In the genomic region with DNA sequence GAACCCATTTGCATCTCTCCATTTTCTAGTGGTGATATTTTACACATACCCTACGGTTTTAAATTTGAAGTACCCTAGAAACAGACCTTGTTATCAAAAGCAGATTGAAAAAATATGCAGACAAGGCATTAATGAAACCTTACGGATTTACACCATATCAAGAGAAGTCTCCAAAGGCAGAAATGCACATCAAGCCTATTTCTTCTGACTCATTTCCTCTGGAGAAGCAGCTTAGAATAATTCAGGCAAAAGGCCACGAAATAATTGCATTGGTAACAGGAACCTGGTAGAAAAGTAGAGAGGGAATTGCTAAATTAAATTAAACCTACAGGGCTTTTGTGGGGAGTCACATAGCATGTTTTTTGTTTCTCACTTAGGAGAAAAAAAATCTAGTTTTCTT, we compare ENCODE assay signal across 19 cellular contexts. TPM values are rescaled to one million over a fixed set of nuclear protein-coding genes. Genes with fewer than 3 reads are reported as not detected.
DNase-seq lines count a peak whose midpoint lies in the region; ATAC-seq, FAIRE-seq and TF ChIP-seq lines count a peak whose summit lies in the region.
"Had no signal": no experiment of that assay in that cellular context is flagged by ENCODE, and none has a peak within 500 bp of the region (broad histone marks: within the 10 kb centered on the region; RNA-seq: fewer than 3 reads in every experiment).

No MANE protein-coding gene starts in this region.

- peak overlapping the region; percentile 72 for H3K4me3 Mint-ChIP-seq in HFFc6
- no peak overlapping the region for H3K4me3 Mint-ChIP-seq in stimulated activated naive CD8-positive, alpha-beta T cell treated with anti-CD3 and anti-CD28 coated beads, Interleukin-15, amount 100 ng/mL, for 72 hours
- H3K4me3 Mint-ChIP-seq: activated T-cell treated with anti-CD3 and anti-CD28 coated beads, Interleukin-2, amount 50 U/mL, for 4 hours; effector memory CD8-positive, alpha-beta T cell had no signal

- H3K36me3 Mint-ChIP-seq in HFFc6 (ENCODE audit: low read depth) = peaks cover 2% of the 10 kb centered on the region; the same call in 1 of the 2 replicates

- TF ChIP-seq EP300 in A549 (IDR thresholded peaks at IDR 0.05) = no peak

- H3K36me3 ChIP-seq in tibial artery = no peaks in the 10 kb centered on the region

- H3K4me1 Mint-ChIP-seq in HFFc6 (ENCODE audit: low read depth) = peaks cover 65% of the 10 kb centered on the region
- no peaks in the 10 kb centered on the region for H3K4me1 Mint-ChIP-seq in stimulated activated naive CD8-positive, alpha-beta T cell treated with anti-CD3 and anti-CD28 coated beads, Interleukin-15, amount 100 ng/mL, for 72 hours

- TF ChIP-seq POLR2A in A549 (IDR thresholded peaks at IDR 0.05; ENCODE audit: low read length) = no peak

- H3K4me2 ChIP-seq in A549 = peak overlapping the region; percentile 51

- no peaks in the 10 kb centered on the region for H3K9me3 ChIP-seq in A549
- H3K9me3 ChIP-seq in tibial artery = no peaks in the 10 kb centered on the region
- H3K9me3 ChIP-seq: spleen had no signal

- DNase-seq in A549 (ENCODE audit: low read depth in 1 of 2, low spot score in 1 of 2) (no peak), HFFc6 (peak; percentile 72), fibroblast of peridontal ligament (ENCODE audit: extremely low read depth) (peak; percentile 81), ureter (ENCODE audit: low spot score) (no peak), tibial artery (no peak), retina (no peak)
- no peak for DNase-seq in stimulated activated naive CD8-positive, alpha-beta T cell treated with anti-CD3 and anti-CD28 coated beads, Interleukin-15, amount 100 ng/mL, for 72 hours
- DNase-seq: activated T-cell treated with anti-CD3 and anti-CD28 coated beads, Interleukin-2, amount 50 U/mL, for 4 hours; anterior cingulate cortex; DND-41; effector memory CD8-positive, alpha-beta T cell; hippocampal formation; NCI-H146; NCI-H526 treated with DMSO at 0.1 percent for 48 hours; spleen; trophoblast cell had no signal

- no peak for TF ChIP-seq CTCF in A549 (IDR thresholded peaks at IDR 0.05)
- TF ChIP-seq CTCF in HFFc6 (IDR thresholded peaks at IDR 0.05) = no peak
- no peak for TF ChIP-seq CTCF in tibial artery (IDR thresholded peaks at IDR 0.05)

- no peaks in the 10 kb centered on the region for H3K27me3 ChIP-seq in tibial artery
- H3K27me3 ChIP-seq: spleen had no signal

- H3K27ac ChIP-seq in A549 = peak overlapping the region; percentile 27 to 72; a peak in 5 of 6 replicates
- H3K27ac ChIP-seq in tibial artery = no peak overlapping the region

- H3K4me1 ChIP-seq in A549 = peaks cover 24% of the 10 kb centered on the region
- peaks cover 0 to 2% (median under 1%) of the 10 kb centered on the region in 4 donors for H3K4me1 ChIP-seq in tibial artery

- FAIRE-seq in A549 (lab: Jason Lieb, UNC) = no peak
- FAIRE-seq: H1 had no signal

- H3K9me3 Mint-ChIP-seq in HFFc6 = no peaks in the 10 kb centered on the region
- no peaks in the 10 kb centered on the region for H3K9me3 Mint-ChIP-seq in stimulated activated naive CD8-positive, alpha-beta T cell treated with anti-CD3 and anti-CD28 coated beads, Interleukin-15, amount 100 ng/mL, for 72 hours
- H3K9me3 Mint-ChIP-seq: activated T-cell treated with anti-CD3 and anti-CD28 coated beads, Interleukin-2, amount 50 U/mL, for 4 hours; effector memory CD8-positive, alpha-beta T cell had no signal

- no peaks in the 10 kb centered on the region for H3K27me3 Mint-ChIP-seq in HFFc6 (ENCODE audit: insufficient read depth)
- H3K27me3 Mint-ChIP-seq in stimulated activated naive CD8-positive, alpha-beta T cell treated with anti-CD3 and anti-CD28 coated beads, Interleukin-15, amount 100 ng/mL, for 72 hours = no peaks in the 10 kb centered on the region
- H3K27me3 Mint-ChIP-seq: effector memory CD8-positive, alpha-beta T cell had no signal

- CTCF ChIA-PET in A549 (lab: Yijun Ruan, JAX) = no interaction called here

- peak in 1 of 2 experiments; percentile 38; a peak in 2 of 6 replicates for ATAC-seq in A549
- ATAC-seq in SK-N-SH treated with all-trans-retinoic acid at 6 μM for 48 hours = peak; percentile 89
- ATAC-seq in stimulated activated naive CD8-positive, alpha-beta T cell treated with anti-CD3 and anti-CD28 coated beads, Interleukin-15, amount 100 ng/mL, for 72 hours = no peak
- ATAC-seq: effector memory CD8-positive, alpha-beta T cell had no signal

- H3K27ac Mint-ChIP-seq in HFFc6 = peak overlapping the region; percentile 87
- H3K27ac Mint-ChIP-seq in stimulated activated naive CD8-positive, alpha-beta T cell treated with anti-CD3 and anti-CD28 coated beads, Interleukin-15, amount 100 ng/mL, for 72 hours = peak overlapping the region in 1 of 2 donors; percentile 70
- H3K27ac Mint-ChIP-seq: effector memory CD8-positive, alpha-beta T cell had no signal

- 43% methylated on average over 3 of the region's 3 CpGs for WGBS in A549 (ENCODE audit: missing lambda C conversion rate)

- TF ChIP-seq RAD21 in A549 (conservative IDR thresholded peaks at IDR 0.05 in 1 of 2, IDR thresholded peaks at IDR 0.05 in 1 of 2) = no peak

- H3K4me3 ChIP-seq in A549 = no peak overlapping the region
- no peak overlapping the region for H3K4me3 ChIP-seq in tibial artery
- H3K4me3 ChIP-seq: lung, spleen had no signal

- POLR2A ChIA-PET in A549 (lab: Yijun Ruan, JAX) = no interaction called here

- intact Hi-C loops in tibial artery (cut with DNase I; ENCODE audit: low total_unique reads) = no loop called here

TF ChIP-seq in A549, 52 proteins besides CTCF, POLR2A, EP300 and RAD21:
- TF ChIP-seq RCOR1 (IDR thresholded peaks at IDR 0.05; ENCODE audit: low read depth, low read length) = no peak
- TF ChIP-seq MAFK (IDR thresholded peaks at IDR 0.05; ENCODE audit: partially characterized antibody) = peak; percentile 78
- TF ChIP-seq RARB (CRISPR knock-in tag; IDR thresholded peaks at IDR 0.05) = no peak

TF ChIP-seq in SK-N-SH treated with all-trans-retinoic acid at 6 μM for 48 hours, 23 proteins besides CTCF, POLR2A, EP300 and RAD21:
- 0 out of 2 replicates have a peak, but pooled peaks have one; percentile 33 for TF ChIP-seq ISL1 (CRISPR knock-in tag; IDR thresholded peaks at IDR 0.05)
- TF ChIP-seq, protein P1, sequence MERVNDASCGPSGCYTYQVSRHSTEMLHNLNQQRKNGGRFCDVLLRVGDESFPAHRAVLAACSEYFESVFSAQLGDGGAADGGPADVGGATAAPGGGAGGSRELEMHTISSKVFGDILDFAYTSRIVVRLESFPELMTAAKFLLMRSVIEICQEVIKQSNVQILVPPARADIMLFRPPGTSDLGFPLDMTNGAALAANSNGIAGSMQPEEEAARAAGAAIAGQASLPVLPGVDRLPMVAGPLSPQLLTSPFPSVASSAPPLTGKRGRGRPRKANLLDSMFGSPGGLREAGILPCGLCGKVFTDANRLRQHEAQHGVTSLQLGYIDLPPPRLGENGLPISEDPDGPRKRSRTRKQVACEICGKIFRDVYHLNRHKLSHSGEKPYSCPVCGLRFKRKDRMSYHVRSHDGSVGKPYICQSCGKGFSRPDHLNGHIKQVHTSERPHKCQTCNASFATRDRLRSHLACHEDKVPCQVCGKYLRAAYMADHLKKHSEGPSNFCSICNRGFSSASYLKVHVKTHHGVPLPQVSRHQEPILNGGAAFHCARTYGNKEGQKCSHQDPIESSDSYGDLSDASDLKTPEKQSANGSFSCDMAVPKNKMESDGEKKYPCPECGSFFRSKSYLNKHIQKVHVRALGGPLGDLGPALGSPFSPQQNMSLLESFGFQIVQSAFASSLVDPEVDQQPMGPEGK (CRISPR knock-in tag; IDR thresholded peaks at IDR 0.05; ENCODE audit: borderline replicate concordance) = peak; percentile 72; the same call in 1 of the 2 replicates
- TF ChIP-seq RARB (CRISPR knock-in tag; IDR thresholded peaks at IDR 0.05) = no peak
- TF ChIP-seq CSDC2 (CRISPR knock-in tag; IDR thresholded peaks at IDR 0.05) = 0 out of 2 replicates have a peak, but pooled peaks have one; percentile 27
- TF ChIP-seq ZC3H10 (CRISPR knock-in tag; IDR thresholded peaks at IDR 0.05) = no peak

RNA-seq across cellular contexts. Expression of a gene that starts 34.7 kb away (rescaled TPM):
- polyA plus RNA-seq in A549 (2011; rRNA removed) (21.4 and 22.5 TPM in 2 replicates), A549 (2017; fragmentation: RNase III; extraction: RNeasy Plus Mini Kit Qiagen cat#74134 plus additional on column Dnase treatment) (9.1 to 9.6 TPM (median 9.4 TPM) in 3 replicates)
- 8.9 and 10.4 TPM in 2 replicates for polyA plus RNA-seq in A549 (2012; cell fraction: cytosol; rRNA removed)
- polyA plus RNA-seq in A549 (2012; cell fraction: nucleus; rRNA removed) = 7.1 and 9.7 TPM in 2 replicates
- 28.3 and 29.1 TPM in 2 replicates for polyA minus RNA-seq in A549 (2011; rRNA and poly(A)+ RNA removed)
- total RNA-seq in HFFc6 (2021; fragmentation: NEBNext Ultra II Directional; extraction: Animal tissue kit (Norgen Biotek cat#: 25700)) = 1 to 10 TPM; 3.7 to 5.8 (median 5.0) TPM
- total RNA-seq in ureter = 17.2 TPM

Comparison
In these comparisons a context has a peak if more than half of its experiments do, and no peak if none do; other contexts are left out.
1. DNase-seq: peak in HFFc6 (single experiment) and fibroblast of peridontal ligament (single experiment); none in A549 (0 of 2), ureter (single experiment), stimulated activated naive CD8-positive, alpha-beta T cell treated with anti-CD3 and anti-CD28 coated beads, Interleukin-15, amount 100 ng/mL, for 72 hours (0 of 2), tibial artery (0 of 2) and retina (single experiment).
2. H3K27ac ChIP-seq: peak in A549 (2 of 2); none in tibial artery (0 of 2).